32 cellular contexts compared by ENCODE assay signal in genomic region chr7:33784000-33784399, GRCh38.
"Had no signal": no experiment of that assay in that cellular context is flagged by ENCODE, and none has a peak within 500 bp of the region (broad histone marks: within the 10 kb centered on the region; RNA-seq: fewer than 3 reads in every experiment).

No MANE protein-coding gene starts in this region.

- H3K36me3 ChIP-seq: adrenal gland, brain microvascular endothelial cell, breast epithelium had no signal

- H3K27me3 ChIP-seq: adrenal gland, body of pancreas, brain microvascular endothelial cell, breast epithelium had no signal

- H3K4me3 ChIP-seq: adrenal gland, body of pancreas, breast epithelium had no signal

- H3K4me1 ChIP-seq: adrenal gland, body of pancreas, breast epithelium had no signal

- DNase-seq: activated B cell treated with CpG ODN at 0.5 μM for 24 hours; activated CD4-positive, alpha-beta memory T cell treated with anti-CD3 and anti-CD28 coated beads for 36 hours; activated CD4-positive, alpha-beta T cell treated with anti-CD3 and anti-CD28 coated beads for 4 hours; activated CD4-positive, alpha-beta T cell treated with anti-CD3 and anti-CD28 coated beads, Interleukin-2, amount 10 ng/mL, durations not matched to agents 24 days and 14 days; activated CD4-positive, alpha-beta T cell treated with anti-CD3 and anti-CD28 coated beads, Interleukin-2, amount 50 U/mL, for 1 hour; activated CD4-positive, alpha-beta T cell treated with anti-CD3 and anti-CD28 coated beads, Interleukin-2, amount 50 U/mL, for 4 hours; activated CD4-positive, CD25-positive, alpha-beta regulatory T cell treated with anti-CD3 and anti-CD28 coated beads, Interleukin-2, amount 50 U/mL, for 72 hours; activated CD8-positive, alpha-beta memory T cell treated with anti-CD3 and anti-CD28 coated beads, Interleukin-2, amount 50 U/mL, for 4 hours; activated CD8-positive, alpha-beta T cell treated with anti-CD3 and anti-CD28 coated beads for 36 hours; activated effector memory CD4-positive, alpha-beta T cell treated with anti-CD3 and anti-CD28 coated beads, Interleukin-2, amount 50 U/mL, for 16 hours; activated gamma-delta T cell treated with Interleukin-2 at 50 U/mL for 16 hours; activated naive CD4-positive, alpha-beta T cell; activated naive CD4-positive, alpha-beta T cell treated with anti-CD3 and anti-CD28 coated beads for 36 hours; activated naive CD4-positive, alpha-beta T cell treated with anti-CD3 and anti-CD28 coated beads, Interleukin-2, amount 50 U/mL, for 16 hours; activated naive CD8-positive, alpha-beta T cell treated with anti-CD3 and anti-CD28 coated beads for 36 hours; activated T-cell treated with anti-CD3 and anti-CD28 coated beads for 4 hours; activated T-cell treated with anti-CD3 and anti-CD28 coated beads, Interleukin-2, amount 50 U/mL, for 1 hour; activated T-cell treated with anti-CD3 and anti-CD28 coated beads, Interleukin-2, amount 50 U/mL, for 4 hours; activated T-cell treated with anti-CD3 and anti-CD28 coated beads, Interleukin-2, amount 50 U/mL, for 72 hours; adrenal gland; amniotic stem cell; aorta; body of pancreas; brain microvascular endothelial cell; central memory CD4-positive, alpha-beta T cell; T-cell; T-helper 2 cell; T-helper 9 cell had no signal

- H3K9me3 ChIP-seq: adrenal gland had no signal

- ATAC-seq: activated CD8-positive, alpha-beta T cell treated with anti-CD3 and anti-CD28 coated beads for 36 hours; activated naive CD4-positive, alpha-beta T cell treated with anti-CD3 and anti-CD28 coated beads, Interleukin-2, amount 50 U/mL, for 72 hours; activated T-cell treated with anti-CD3 and anti-CD28 coated beads, Interleukin-2, amount 50 U/mL, for 4 hours; activated T-cell treated with anti-CD3 and anti-CD28 coated beads, Interleukin-2, amount 50 U/mL, for 72 hours; activated T-helper 17 cell treated with anti-CD3 and anti-CD28 coated beads, Interleukin-2, amount 50 U/mL, for 72 hours; body of pancreas; T-cell had no signal

- H3K27ac ChIP-seq: adrenal gland, body of pancreas, brain microvascular endothelial cell, breast epithelium, VCaP had no signal
